ENCODE assay signal across 8 cellular contexts in genomic region chr4:113901994-113902787, GRCh38.
DNase-seq lines count a peak whose midpoint lies in the region; ATAC-seq and TF ChIP-seq lines count a peak whose summit lies in the region.

No MANE protein-coding gene starts in this region.

- H3K27ac ChIP-seq in right lobe of liver = peak overlapping the region in 2 of 3 donors; percentile 35 to 37

- TF ChIP-seq CTCF in BE2C (IDR thresholded peaks at IDR 0.05; ENCODE audit: low read depth, low read length) (peak; percentile 22; the same call in 1 of the 2 replicates), right lobe of liver (IDR thresholded peaks at IDR 0.05) (peak; percentile 63 to 73 (median 70)), type B pancreatic cell (conservative IDR thresholded peaks at IDR 0.05) (no peak)

- H3K4me3 Mint-ChIP-seq in type B pancreatic cell = peak overlapping the region; percentile 60

- no peaks in the 10 kb centered on the region for H3K27me3 Mint-ChIP-seq in type B pancreatic cell

- H3K36me3 ChIP-seq in BE2C = no peaks in the 10 kb centered on the region
- H3K36me3 ChIP-seq in right lobe of liver = no peaks in the 10 kb centered on the region

- WGBS in right lobe of liver (ENCODE audit: insufficient coverage, low coverage, low lambda C conversion rate, missing lambda C conversion rate) = 18% methylated on average over 9 of the region's 13 CpGs

- no peaks in the 10 kb centered on the region for H3K4me1 ChIP-seq in BE2C
- H3K4me1 ChIP-seq in right lobe of liver = peaks cover 0 to 4% (median 2%) of the 10 kb centered on the region in 4 donors

- no peaks in the 10 kb centered on the region for H3K4me1 Mint-ChIP-seq in type B pancreatic cell (ENCODE audit: unreplicated experiment)

- TF ChIP-seq POLR2A in right lobe of liver (IDR thresholded peaks at IDR 0.05) = no peak

- peak overlapping the region; percentile 26 for H3K27ac Mint-ChIP-seq in type B pancreatic cell

- H3K9me3 ChIP-seq in BE2C (no peaks in the 10 kb centered on the region), right lobe of liver (no peaks in the 10 kb centered on the region)

- H3K27me3 ChIP-seq in BE2C (no peaks in the 10 kb centered on the region), right lobe of liver (no peaks in the 10 kb centered on the region)

- no peak for DNase-seq in BE2C
- DNase-seq in HuH-7.5 (ENCODE audit: low spot score) = peak; percentile 18
- peak; percentile 38 for DNase-seq in activated T-cell treated with anti-CD3 and anti-CD28 coated beads for 48 hours (ENCODE audit: low read depth)
- DNase-seq in right lobe of liver = peak; percentile 77 to 88 (median 85)
- no peak for DNase-seq in type B pancreatic cell (ENCODE audit: extremely low spot score, unreplicated experiment)
- DNase-seq in ACHN = no peak

- H3K36me3 Mint-ChIP-seq in type B pancreatic cell = no peaks in the 10 kb centered on the region

- ATAC-seq in right lobe of liver (peak; percentile 99 to 100 (median 100)), GM19467 (IDR thresholded peaks at IDR 0.05; ENCODE audit: unreplicated experiment) (no peak), GM21717 (IDR thresholded peaks at IDR 0.05; ENCODE audit: unreplicated experiment) (no peak)

- no peaks in the 10 kb centered on the region for H3K9me3 Mint-ChIP-seq in type B pancreatic cell

- H3K4me3 ChIP-seq in BE2C (ENCODE audit: low read depth, low read length) (no peak overlapping the region), right lobe of liver (no peak overlapping the region)

- in situ Hi-C loops in ACHN (cut with HindIII; ENCODE audit: low pct_ligation_motif_present, low pct_unique_long_range_greater_than_20kb, low sequenced_read_pairs) = no loop called here

- intact Hi-C loops in right lobe of liver (cut with DNase I) = no loop called here

Comparison
In these comparisons a context has a peak if more than half of its experiments do, and no peak if none do; other contexts are left out.
1. DNase-seq: peak in HuH-7.5 (single experiment), activated T-cell treated with anti-CD3 and anti-CD28 coated beads for 48 hours (single experiment) and right lobe of liver (3 of 3); none in BE2C (single experiment), type B pancreatic cell (single experiment) and ACHN (single experiment).
2. ATAC-seq: peak in right lobe of liver (4 of 4); none in GM19467 (single experiment) and GM21717 (single experiment).